In genomic region chr17:63827801-63828221, GRCh38 we compare ENCODE assay signal across 8 cellular contexts. TPM values are rescaled to one million over a fixed set of nuclear protein-coding genes. Genes with fewer than 3 reads are reported as not detected.
DNase-seq lines count a peak whose midpoint lies in the region; ATAC-seq and TF ChIP-seq lines count a peak whose summit lies in the region.

No MANE protein-coding gene starts in this region.

- DNase-seq in activated CD4-positive, alpha-beta T cell treated with anti-CD3 and anti-CD28 coated beads, Interleukin-2, amount 10 ng/mL, durations not matched to agents 24 days and 14 days: no peak
- DNase-seq in activated CD4-positive, alpha-beta T cell treated with anti-CD3 and anti-CD28 coated beads for 1 hour: no peak
- no peak for DNase-seq in activated naive CD8-positive, alpha-beta T cell treated with anti-CD3 and anti-CD28 coated beads, Interleukin-2, amount 50 U/mL, for 24 hours
- DNase-seq in left lung (no peak), foreskin melanocyte (no peak)

- H3K36me3 ChIP-seq in left lung: peaks cover 0 to 73% of the 10 kb centered on the region in 2 donors
- peaks cover 62% of the 10 kb centered on the region for H3K36me3 ChIP-seq in thymus (ENCODE audit: control insufficient read depth, insufficient read depth)

- H3K4me1 ChIP-seq in left lung (peaks cover 20 to 46% of the 10 kb centered on the region in 2 donors), thymus (ENCODE audit: control insufficient read depth, insufficient read depth, low read length) (peaks cover 23% of the 10 kb centered on the region)

- H3K27me3 ChIP-seq in left lung: no peaks in the 10 kb centered on the region
- H3K27me3 ChIP-seq in thymus (ENCODE audit: control insufficient read depth, insufficient read depth): no peaks in the 10 kb centered on the region

- intact Hi-C loops in activated CD4-positive, alpha-beta T cell treated with anti-CD3 and anti-CD28 coated beads, Interleukin-2, amount 10 ng/mL, durations not matched to agents 24 days and 14 days (cut with micrococcal nuclease): loop anchor here (1.0 to 5.0 kb wide), 4 partner anchors 15 to 302 kb away; partner anchors contain the start of genes CCDC47, DCAF7 and ERN1
- intact Hi-C loops in left lung (cut with DNase I): no loop called here

- H3K4me1 Mint-ChIP-seq in activated CD4-positive, alpha-beta T cell treated with anti-CD3 and anti-CD28 coated beads, Interleukin-2, amount 10 ng/mL, durations not matched to agents 24 days and 14 days: peaks cover 62% of the 10 kb centered on the region
- H3K4me1 Mint-ChIP-seq in activated naive CD8-positive, alpha-beta T cell treated with anti-CD3 and anti-CD28 coated beads, Interleukin-2, amount 50 U/mL, for 24 hours: peaks cover 78% of the 10 kb centered on the region

- no peaks in the 10 kb centered on the region for H3K27me3 Mint-ChIP-seq in activated CD4-positive, alpha-beta T cell treated with anti-CD3 and anti-CD28 coated beads, Interleukin-2, amount 10 ng/mL, durations not matched to agents 24 days and 14 days
- H3K27me3 Mint-ChIP-seq in activated naive CD8-positive, alpha-beta T cell treated with anti-CD3 and anti-CD28 coated beads, Interleukin-2, amount 50 U/mL, for 24 hours: no peaks in the 10 kb centered on the region

- ATAC-seq in activated naive CD8-positive, alpha-beta T cell treated with anti-CD3 and anti-CD28 coated beads, Interleukin-2, amount 50 U/mL, for 24 hours: no peak
- no peak for ATAC-seq in left lung
- ATAC-seq in HG03097 (IDR thresholded peaks at IDR 0.05; ENCODE audit: low FRiP score, unreplicated experiment): no peak
- ATAC-seq in HG02970 (IDR thresholded peaks at IDR 0.05; ENCODE audit: low FRiP score, unreplicated experiment): no peak

- H3K36me3 Mint-ChIP-seq in activated CD4-positive, alpha-beta T cell treated with anti-CD3 and anti-CD28 coated beads, Interleukin-2, amount 10 ng/mL, durations not matched to agents 24 days and 14 days (ENCODE audit: low read depth): peaks cover 88% of the 10 kb centered on the region
- H3K36me3 Mint-ChIP-seq in activated naive CD8-positive, alpha-beta T cell treated with anti-CD3 and anti-CD28 coated beads, Interleukin-2, amount 50 U/mL, for 24 hours (ENCODE audit: low read depth): peaks cover 85% of the 10 kb centered on the region

- WGBS in thymus: 3% methylated on average over 19 of the region's 19 CpGs

- H3K27ac ChIP-seq in left lung (peak overlapping the region; percentile 93 to 95), thymus (ENCODE audit: low read depth) (peak overlapping the region; percentile 82)

- no peaks in the 10 kb centered on the region for H3K9me3 Mint-ChIP-seq in activated CD4-positive, alpha-beta T cell treated with anti-CD3 and anti-CD28 coated beads, Interleukin-2, amount 10 ng/mL, durations not matched to agents 24 days and 14 days
- H3K9me3 Mint-ChIP-seq in activated naive CD8-positive, alpha-beta T cell treated with anti-CD3 and anti-CD28 coated beads, Interleukin-2, amount 50 U/mL, for 24 hours: no peaks in the 10 kb centered on the region

- peak overlapping the region; percentile 99 for H3K27ac Mint-ChIP-seq in activated CD4-positive, alpha-beta T cell treated with anti-CD3 and anti-CD28 coated beads, Interleukin-2, amount 10 ng/mL, durations not matched to agents 24 days and 14 days
- peak overlapping the region; percentile 100 for H3K27ac Mint-ChIP-seq in activated naive CD8-positive, alpha-beta T cell treated with anti-CD3 and anti-CD28 coated beads, Interleukin-2, amount 50 U/mL, for 24 hours

- H3K4me3 Mint-ChIP-seq in activated CD4-positive, alpha-beta T cell treated with anti-CD3 and anti-CD28 coated beads, Interleukin-2, amount 10 ng/mL, durations not matched to agents 24 days and 14 days: peak overlapping the region; percentile 99
- H3K4me3 Mint-ChIP-seq in activated naive CD8-positive, alpha-beta T cell treated with anti-CD3 and anti-CD28 coated beads, Interleukin-2, amount 50 U/mL, for 24 hours: peak overlapping the region; percentile 100

- TF ChIP-seq CTCF in left lung (IDR thresholded peaks at IDR 0.05): no peak

- H3K9me3 ChIP-seq in left lung (no peaks in the 10 kb centered on the region), thymus (ENCODE audit: control insufficient read depth) (no peaks in the 10 kb centered on the region)

- H3K4me3 ChIP-seq in left lung (peak overlapping the region; percentile 89 to 92), thymus (ENCODE audit: low read length) (peak overlapping the region; percentile 86)

RNA-seq across cellular contexts. Expression of gene FTSJ3, which starts 0.3 kb away (rescaled TPM):
- 99.6 and 100 TPM in 2 replicates for total RNA-seq in activated CD4-positive, alpha-beta T cell treated with anti-CD3 and anti-CD28 coated beads, Interleukin-2, amount 10 ng/mL, durations not matched to agents 24 days and 14 days
- total RNA-seq in left lung: 10 to 100 TPM; 32.1 to 47.4 TPM
- polyA plus RNA-seq in thymus: 21.0 TPM

RNA-seq across cellular contexts. Expression of gene PSMC5, which starts 0.6 kb away (rescaled TPM):
- 189 and 199 TPM in 2 replicates for total RNA-seq in activated CD4-positive, alpha-beta T cell treated with anti-CD3 and anti-CD28 coated beads, Interleukin-2, amount 10 ng/mL, durations not matched to agents 24 days and 14 days
- total RNA-seq in left lung: 100 to 1,000 TPM in 1 of 2 donors, 10 to 100 TPM in 1; 89.8 to 141 TPM
- polyA plus RNA-seq in thymus: 179 TPM

RNA-seq across cellular contexts. Expression of gene SMARCD2, which starts 14.7 kb away (rescaled TPM):
- 120 and 121 TPM in 2 replicates for total RNA-seq in activated CD4-positive, alpha-beta T cell treated with anti-CD3 and anti-CD28 coated beads, Interleukin-2, amount 10 ng/mL, durations not matched to agents 24 days and 14 days
- 10 to 100 TPM; 59.2 to 82.5 TPM for total RNA-seq in left lung
- polyA plus RNA-seq in thymus: 68.9 TPM

RNA-seq across cellular contexts. Expression of gene CSH2, which starts 45.7 kb away (rescaled TPM):
- total RNA-seq in activated CD4-positive, alpha-beta T cell treated with anti-CD3 and anti-CD28 coated beads, Interleukin-2, amount 10 ng/mL, durations not matched to agents 24 days and 14 days: not detected in 2 replicates
- not detected for total RNA-seq in left lung
- 11.2 TPM for polyA plus RNA-seq in thymus

RNA-seq across cellular contexts. Expression of gene DDX42, which starts 53.8 kb away (rescaled TPM):
- total RNA-seq in activated CD4-positive, alpha-beta T cell treated with anti-CD3 and anti-CD28 coated beads, Interleukin-2, amount 10 ng/mL, durations not matched to agents 24 days and 14 days: 145 and 146 TPM in 2 replicates
- total RNA-seq in left lung: 10 to 100 TPM; 79.2 to 82.0 TPM
- polyA plus RNA-seq in thymus: 92.8 TPM
